8 cellular contexts compared by ENCODE assay signal in genomic region chr5:39072915-39073758, GRCh38. TPM values are rescaled to one million over a fixed set of nuclear protein-coding genes. Genes with fewer than 3 reads are reported as not detected.
A peak's percentile ranks its signal among the peaks of the same experiment; 100 is the strongest.
DNase-seq lines count a peak whose midpoint lies in the region; ATAC-seq and TF ChIP-seq lines count a peak whose summit lies in the region.

No MANE protein-coding gene starts in this region.

- ATAC-seq in GM19468 (IDR thresholded peaks at IDR 0.05; ENCODE audit: extremely low read depth, unreplicated experiment) = peak; percentile 11

- H3K4me3 ChIP-seq in HL-60 (replicated peaks; ENCODE audit: insufficient read depth, low read length) (peak overlapping the region; percentile 91), Peyer's patch (peak overlapping the region; percentile 83 to 97 (median 88)), neutrophil (ENCODE audit: low read depth in 1 of 2, low read length in 1 of 2) (peak overlapping the region; percentile 79 to 96)

- H3K27me3 Mint-ChIP-seq in Calu3 (ENCODE audit: unreplicated experiment) = no peaks in the 10 kb centered on the region

- H3K36me3 ChIP-seq in Peyer's patch (no peaks in the 10 kb centered on the region), neutrophil (peaks cover 3% of the 10 kb centered on the region)

- H3K27me3 ChIP-seq in HL-60 (ENCODE audit: insufficient read depth, poor library complexity, severe bottlenecking) = no peaks in the 10 kb centered on the region
- H3K27me3 ChIP-seq in Peyer's patch = no peaks in the 10 kb centered on the region
- H3K27me3 ChIP-seq in neutrophil = no peaks in the 10 kb centered on the region

- H3K36me3 Mint-ChIP-seq in Calu3 (ENCODE audit: insufficient read depth, unreplicated experiment) = peaks cover 33% of the 10 kb centered on the region

- H3K9me3 ChIP-seq in Peyer's patch (no peaks in the 10 kb centered on the region), neutrophil (no peaks in the 10 kb centered on the region)

- peak overlapping the region; percentile 99 for H3K27ac ChIP-seq in HL-60 (replicated peaks)
- H3K27ac ChIP-seq in Peyer's patch = peak overlapping the region; percentile 97 to 99 (median 98)
- H3K27ac ChIP-seq in neutrophil = peak overlapping the region; percentile 100
- peak overlapping the region; percentile 93 for H3K27ac ChIP-seq in temporal lobe (ENCODE audit: low read depth, low read length)

- no peaks in the 10 kb centered on the region for H3K9me3 Mint-ChIP-seq in Calu3 (ENCODE audit: low read depth, unreplicated experiment)

- H3K4me1 ChIP-seq in Peyer's patch (peaks cover 0 to 23% (median 10%) of the 10 kb centered on the region in 4 donors), neutrophil (ENCODE audit: control insufficient read depth in 1 of 2, insufficient read depth in 1 of 2, low read depth in 1 of 2, low read length in 1 of 2) (peaks cover 43 to 53% of the 10 kb centered on the region in 2 experiments)

- peak overlapping the region; percentile 83 for H3K4me3 Mint-ChIP-seq in Calu3 (ENCODE audit: low read depth, unreplicated experiment)

- H3K4me1 Mint-ChIP-seq in Calu3 (ENCODE audit: low read depth, unreplicated experiment) = peaks cover 8% of the 10 kb centered on the region

- intact Hi-C loops in Calu3 (cut with micrococcal nuclease; ENCODE audit: unreplicated experiment) = no loop called here

- no TSS peak for BruUV-seq in Calu3 (replicated peaks; lab: Mats Ljungman, UMichigan)

- peak overlapping the region; percentile 63 for H3K27ac Mint-ChIP-seq in Calu3 (ENCODE audit: unreplicated experiment)

- CTCF ChIA-PET in Calu3 (lab: Charles Lee) = no interaction called here

- DNase-seq in Calu3 (peak; percentile 56), HL-60 (ENCODE audit: low read depth in 1 of 2, low spot score in 1 of 2) (peak; percentile 27 to 52), Peyer's patch (peak in 2 of 3 donors; percentile 70 to 85), activated gamma-delta T cell treated with Interleukin-2 at 50 U/mL for 16 hours (peak; percentile 60), germinal center (ENCODE audit: low spot score) (peak; percentile 58)

- TF ChIP-seq POLR2A in Peyer's patch (IDR thresholded peaks at IDR 0.05) = peak in 1 of 2 donors; percentile 32

- TF ChIP-seq CTCF in Calu3 (IDR thresholded peaks at IDR 0.05; ENCODE audit: unreplicated experiment) (no peak), HL-60 (IDR thresholded peaks at IDR 0.05; ENCODE audit: insufficient read depth, low read length) (no peak), Peyer's patch (IDR thresholded peaks at IDR 0.05) (no peak), neutrophil (IDR thresholded peaks at IDR 0.05) (no peak)

RNA-seq across cellular contexts. Expression of gene RICTOR, which starts 1.1 kb away (rescaled TPM):
- total RNA-seq in Calu3 (2022) (41.1 and 47.1 TPM in 2 replicates), Peyer's patch (10 to 100 TPM; 27.0 to 48.7 (median 33.5) TPM), temporal lobe (60.5 TPM)

Comparison
In these comparisons a context has a peak if more than half of its experiments do, and no peak if none do; other contexts are left out.
1. Peak in every context shown above with its lines: DNase-seq, ATAC-seq, H3K4me3 ChIP-seq and H3K27ac ChIP-seq.